Comparison of ENCODE assay signal across 18 cellular contexts in genomic region chr3:13505147-13506130, GRCh38. TPM values are rescaled to one million over a fixed set of nuclear protein-coding genes. Genes with fewer than 3 reads are reported as not detected.
"Had no signal": no experiment of that assay in that cellular context is flagged by ENCODE, and none has a peak within 500 bp of the region (broad histone marks: within the 10 kb centered on the region; RNA-seq: fewer than 3 reads in every experiment).

No MANE protein-coding gene starts in this region.

- ATAC-seq: activated T-helper 17 cell treated with anti-CD3 and anti-CD28 coated beads, Interleukin-2, amount 50 U/mL, for 72 hours had no signal

- DNase-seq: activated CD4-positive, alpha-beta T cell treated with anti-CD3 and anti-CD28 coated beads for 1 hour; activated CD4-positive, alpha-beta T cell treated with anti-CD3 and anti-CD28 coated beads, Interleukin-2, amount 50 U/mL, for 4 hours; activated naive CD4-positive, alpha-beta T cell; activated naive CD8-positive, alpha-beta T cell treated with anti-CD3 and anti-CD28 coated beads for 36 hours; glutamatergic neuron; hypothalamus; stimulated activated CD4-positive, alpha-beta T cell treated with anti-CD3 and anti-CD28 coated beads, Interleukin-12 subunit alpha, Interleukin-12 subunit beta, amount 100 ng/mL, for 4 hours; stimulated activated CD4-positive, alpha-beta T cell treated with anti-CD3 and anti-CD28 coated beads, Interleukin-1b, Interleukin-23, amount 100 ng/mL, for 48 hours; stimulated activated CD8-positive, alpha-beta memory T cell treated with anti-CD3 and anti-CD28 coated beads, Interleukin-4, amount 100 ng/mL, for 48 hours; stimulated activated naive CD4-positive, alpha-beta T cell; substantia nigra; SW 1271; WERI-Rb-1 had no signal

- H3K36me3 ChIP-seq: cardiac muscle cell, neutrophil, WERI-Rb-1 had no signal

- H3K27ac ChIP-seq: cardiac muscle cell, neutrophil, WERI-Rb-1 had no signal

- H3K4me3 ChIP-seq: cardiac muscle cell, tibial nerve had no signal

- H3K9me3 ChIP-seq: neutrophil, tibial nerve had no signal

- H3K27me3 ChIP-seq: cardiac muscle cell, tibial nerve had no signal

RNA-seq across cellular contexts. Expression of gene FBLN2, which starts 43.5 kb away (rescaled TPM):
- total RNA-seq: T-helper 2 cell treated with Interferon-gamma antibody and Interleukin-4, amounts not matched to agents 100 ng/mL and 5 ng/mL, for 36 hours had no signal
